ENCODE assay signal across 16 cellular contexts in the genomic region with DNA sequence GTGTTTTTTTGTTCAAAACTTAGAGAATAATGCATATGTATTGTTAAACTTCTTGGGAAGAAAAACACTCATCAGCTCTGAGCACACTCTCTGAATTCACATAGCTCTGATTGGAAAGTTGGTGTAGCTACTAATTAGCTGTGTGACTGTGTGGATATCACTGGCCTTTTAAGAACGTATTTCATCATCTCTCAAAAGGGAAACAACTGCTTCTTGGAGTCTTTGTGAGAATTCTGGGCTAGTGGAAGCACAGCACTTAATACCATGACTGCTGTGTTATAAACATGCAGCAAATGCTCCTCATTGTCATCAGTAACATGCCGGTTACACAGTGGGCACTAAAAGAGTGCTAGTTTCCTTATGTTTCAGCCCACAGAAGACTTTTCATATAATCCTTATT.
"Had no signal": no experiment of that assay in that cellular context is flagged by ENCODE, and none has a peak within 500 bp of the region (broad histone marks: within the 10 kb centered on the region; RNA-seq: fewer than 3 reads in every experiment).

No MANE protein-coding gene starts in this region.

- H3K27me3 ChIP-seq: right atrium auricular region, suprapubic skin, upper lobe of left lung had no signal

- H3K4me1 ChIP-seq: right atrium auricular region, suprapubic skin, upper lobe of left lung had no signal

- DNase-seq: activated CD4-positive, alpha-beta T cell treated with anti-CD3 and anti-CD28 coated beads for 1 hour; activated CD4-positive, alpha-beta T cell treated with anti-CD3 and anti-CD28 coated beads, Interleukin-2, amount 50 U/mL, for 48 hours; activated naive CD4-positive, alpha-beta T cell treated with anti-CD3 and anti-CD28 coated beads, Interleukin-2, amount 10 ng/mL, durations not matched to agents 7 days and 5 days; central memory CD4-positive, alpha-beta T cell; head of caudate nucleus; nucleus accumbens; upper lobe of left lung had no signal

- H3K4me3 ChIP-seq: coronary artery, lung, right atrium auricular region, skin epidermis, suprapubic skin, upper lobe of left lung had no signal

- H3K9me3 ChIP-seq: suprapubic skin had no signal

- H3K36me3 ChIP-seq: right atrium auricular region, suprapubic skin, upper lobe of left lung had no signal

- FAIRE-seq: frontal cortex, islet of Langerhans had no signal

- ATAC-seq: esophagus mucosa; natural killer cell treated with Interleukin-12 subunit alpha and Interleukin-12 subunit beta and Interleukin-15 and Interleukin-18, amount 100 ng/mL, for 72 hours had no signal

- H3K27ac ChIP-seq: coronary artery, right atrium auricular region, suprapubic skin, upper lobe of left lung had no signal
